3 cellular contexts compared by ENCODE assay signal in genomic region chr19:50248413-50248812, GRCh38.
TF ChIP-seq lines count a peak whose summit lies in the region.

No MANE protein-coding gene starts in this region.

TF ChIP-seq in A549, 52 proteins besides CTCF, POLR2A, EP300 and RAD21:
- no peak for TF ChIP-seq PBX3 (IDR thresholded peaks at IDR 0.05)
- no peak for TF ChIP-seq ATOH8 (CRISPR knock-in tag; IDR thresholded peaks at IDR 0.05; ENCODE audit: low read depth)
- no peak for TF ChIP-seq HES2 (IDR thresholded peaks at IDR 0.05)
- peak; percentile 29 for TF ChIP-seq ZFP36 (IDR thresholded peaks at IDR 0.05; ENCODE audit: borderline replicate concordance, partially characterized antibody)
- TF ChIP-seq FOSB (CRISPR knock-in tag; IDR thresholded peaks at IDR 0.05), result no peak

TF ChIP-seq in H1, 55 proteins besides CTCF, POLR2A, EP300 and RAD21:
- TF ChIP-seq KDM1A (IDR thresholded peaks at IDR 0.05; ENCODE audit: borderline replicate concordance, low read length) (0 out of 2 replicates have a peak, but pooled peaks have one; percentile 15), SRF (IDR thresholded peaks at IDR 0.05; ENCODE audit: low read depth, low read length) (no peak)

TF ChIP-seq in HepG2, 621 proteins besides CTCF, POLR2A, EP300 and RAD21:
- peak; percentile 81 for TF ChIP-seq ZNF768 (CRISPR knock-in tag; IDR thresholded peaks at IDR 0.05)
- TF ChIP-seq ZNF703 (CRISPR knock-in tag; IDR thresholded peaks at IDR 0.05; ENCODE audit: borderline replicate concordance), result no peak
- TF ChIP-seq ZNF629 (CRISPR knock-in tag; conservative IDR thresholded peaks at IDR 0.05), result 0 out of 2 replicates have a peak, but pooled peaks have one; percentile 25
